In genomic region chr2:218322756-218323525, GRCh38 we compare ENCODE assay signal across 1 cellular context.
TF ChIP-seq lines count a peak whose summit lies in the region.

No MANE protein-coding gene starts in this region.

TF ChIP-seq in HepG2, 621 proteins besides CTCF, POLR2A, EP300 and RAD21 (continued from another document and continues in another):
- TF ChIP-seq HNF1A (IDR thresholded peaks at IDR 0.05; ENCODE audit: low read depth): no peak
- TF ChIP-seq HNF1A (CRISPR knock-in tag; IDR thresholded peaks at IDR 0.05; ENCODE audit: borderline replicate concordance): no peak
- peak; percentile 57; the same call in 1 of the 2 replicates for TF ChIP-seq GMEB1 (CRISPR knock-in tag; IDR thresholded peaks at IDR 0.05; ENCODE audit: borderline replicate concordance)
- peak; percentile 41; the same call in 1 of the 2 replicates for TF ChIP-seq DMAP1 (CRISPR knock-in tag; IDR thresholded peaks at IDR 0.05)
- no peak for TF ChIP-seq SP2 (CRISPR knock-in tag; IDR thresholded peaks at IDR 0.05)
- peak; percentile 14 for TF ChIP-seq SOX5 (CRISPR knock-in tag; IDR thresholded peaks at IDR 0.05; ENCODE audit: borderline replicate concordance)
- peak; percentile 87 for TF ChIP-seq PHF21A (CRISPR knock-in tag; IDR thresholded peaks at IDR 0.05)
- TF ChIP-seq ARID5B (CRISPR knock-in tag; IDR thresholded peaks at IDR 0.05): peak; percentile 56; the same call in 1 of the 2 replicates
- TF ChIP-seq ZNF557 (CRISPR knock-in tag; IDR thresholded peaks at IDR 0.05): no peak
- peak; percentile 58; the same call in 1 of the 2 replicates for TF ChIP-seq ZNF556 (CRISPR knock-in tag; IDR thresholded peaks at IDR 0.05; ENCODE audit: borderline replicate concordance)
- TF ChIP-seq MAZ (IDR thresholded peaks at IDR 0.05; ENCODE audit: borderline replicate concordance, low read depth, low read length): peak; percentile 83
- TF ChIP-seq MAZ (CRISPR knock-in tag; IDR thresholded peaks at IDR 0.05; ENCODE audit: low read depth): peak; percentile 94
- peak; percentile 71 for TF ChIP-seq YY1 (IDR thresholded peaks at IDR 0.05; ENCODE audit: insufficient read depth, insufficient replicate concordance, low read depth, low read length)
- 0 out of 2 replicates have a peak, but pooled peaks have one; percentile 61 for TF ChIP-seq ZNF775 (CRISPR knock-in tag; IDR thresholded peaks at IDR 0.05; ENCODE audit: borderline replicate concordance)
- TF ChIP-seq AHR (CRISPR knock-in tag; IDR thresholded peaks at IDR 0.05): 0 out of 2 replicates have a peak, but pooled peaks have one; percentile 23
- peak; percentile 5; the same call in 1 of the 2 replicates for TF ChIP-seq ZSCAN29 (CRISPR knock-in tag; conservative IDR thresholded peaks at IDR 0.05)
- TF ChIP-seq ZNF383 (CRISPR knock-in tag; IDR thresholded peaks at IDR 0.05; ENCODE audit: borderline replicate concordance): no peak
- no peak; the same call in 1 of the 2 replicates for TF ChIP-seq ZNF878 (CRISPR knock-in tag; IDR thresholded peaks at IDR 0.05)
- TF ChIP-seq CBX2 (IDR thresholded peaks at IDR 0.05; ENCODE audit: low read depth, low read length): no peak
- no peak; the same call in 1 of the 2 replicates for TF ChIP-seq CBX2 (CRISPR knock-in tag; IDR thresholded peaks at IDR 0.05; ENCODE audit: low read depth)
- peak; percentile 24; the same call in 1 of the 2 replicates for TF ChIP-seq GATAD1 (CRISPR knock-in tag; IDR thresholded peaks at IDR 0.05)
- no peak for TF ChIP-seq MATR3 (CRISPR knock-in tag; IDR thresholded peaks at IDR 0.05)
- no peak for TF ChIP-seq MTERF4 (CRISPR knock-in tag; IDR thresholded peaks at IDR 0.05)
- no peak for TF ChIP-seq TRIM22 (IDR thresholded peaks at IDR 0.05)
- no peak; the same call in 1 of the 2 replicates for TF ChIP-seq ZNF333 (CRISPR knock-in tag; IDR thresholded peaks at IDR 0.05; ENCODE audit: borderline replicate concordance)
- TF ChIP-seq ZNF816 (CRISPR knock-in tag; IDR thresholded peaks at IDR 0.05; ENCODE audit: borderline replicate concordance): no peak
- TF ChIP-seq PLSCR1 (CRISPR knock-in tag; IDR thresholded peaks at IDR 0.05; ENCODE audit: borderline replicate concordance): no peak
- TF ChIP-seq SIN3A (IDR thresholded peaks at IDR 0.05; ENCODE audit: borderline replicate concordance, low read depth, low read length): 0 out of 2 replicates have a peak, but pooled peaks have one; percentile 68
- peak; percentile 44; the same call in 1 of the 2 replicates for TF ChIP-seq ZNF281 (CRISPR knock-in tag; IDR thresholded peaks at IDR 0.05; ENCODE audit: borderline replicate concordance)
- peak; percentile 50; the same call in 1 of the 2 replicates for TF ChIP-seq ZNF770 (CRISPR knock-in tag; IDR thresholded peaks at IDR 0.05)
- TF ChIP-seq JUND (CRISPR knock-in tag; IDR thresholded peaks at IDR 0.05): peak; percentile 19; the same call in 1 of the 2 replicates
- TF ChIP-seq ZFP91 (CRISPR knock-in tag; IDR thresholded peaks at IDR 0.05; ENCODE audit: borderline replicate concordance): peak; percentile 69
- TF ChIP-seq ZSCAN5A (CRISPR knock-in tag; IDR thresholded peaks at IDR 0.05; ENCODE audit: borderline replicate concordance): no peak
- no peak for TF ChIP-seq SUZ12 (IDR thresholded peaks at IDR 0.05; ENCODE audit: low read depth, low read length)
- no peak; the same call in 1 of the 2 replicates for TF ChIP-seq EED (CRISPR knock-in tag; IDR thresholded peaks at IDR 0.05)
- no peak for TF ChIP-seq ZNF335 (CRISPR knock-in tag; IDR thresholded peaks at IDR 0.05)
